Comparison of ENCODE assay signal across 8 cellular contexts in genomic region chr4:180057891-180058643, GRCh38.
DNase-seq lines count a peak whose midpoint lies in the region; ATAC-seq, FAIRE-seq and TF ChIP-seq lines count a peak whose summit lies in the region.

No MANE protein-coding gene starts in this region.

- FAIRE-seq in HTR-8/SVneo (lab: Jason Lieb, UNC), result no peak

- no peaks in the 10 kb centered on the region; the same call in 1 of the 2 replicates for H3K4me1 ChIP-seq in iPS-20b (ENCODE audit: insufficient read depth, low read length)

- DNase-seq in AG09309 (ENCODE audit: low read depth) (no peak), HTR-8/SVneo (ENCODE audit: insufficient read length, low spot score) (peak; percentile 10), astrocyte of the hippocampus (ENCODE audit: low read depth, low spot score) (peak; percentile 66), NCI-H510A (lab: John Stamatoyannopoulos, UW) (no peak)
- peak; percentile 25 for DNase-seq in stimulated activated CD8-positive, alpha-beta memory T cell treated with anti-CD3 and anti-CD28 coated beads, Interleukin-4, amount 100 ng/mL, for 48 hours
- DNase-seq in activated effector memory CD4-positive, alpha-beta T cell treated with Interleukin-2 at 50 U/mL for 16 hours, result no peak

- H3K27me3 ChIP-seq in iPS-20b (ENCODE audit: insufficient read depth, low read length), result peaks cover 51% of the 10 kb centered on the region

- TF ChIP-seq CTCF in AG09309 (IDR thresholded peaks at IDR 0.05; ENCODE audit: control insufficient read depth, insufficient read depth, low read depth, low read length, missing control alignments), result no peak

- H3K4me3 ChIP-seq in AG09309 (ENCODE audit: control insufficient read depth, low read depth, low read length), result peak overlapping the region; percentile 39
- H3K4me3 ChIP-seq in iPS-20b (ENCODE audit: low read length), result peak overlapping the region; percentile 78

- H3K9me3 ChIP-seq in iPS-20b (ENCODE audit: insufficient read depth, low read depth, low read length), result no peaks in the 10 kb centered on the region

- ATAC-seq in GM19328 (IDR thresholded peaks at IDR 0.05; ENCODE audit: unreplicated experiment), result peak; percentile 41

- H3K36me3 ChIP-seq in iPS-20b (ENCODE audit: insufficient read depth, low read depth, low read length), result no peaks in the 10 kb centered on the region

- H3K27ac ChIP-seq in iPS-20b (ENCODE audit: low read length), result no peak overlapping the region

- H3K9ac ChIP-seq in iPS-20b (ENCODE audit: low read depth, low read length), result peak overlapping the region; percentile 54; the same call in 1 of the 2 replicates

Comparison
In these comparisons a context has a peak if more than half of its experiments do, and no peak if none do; other contexts are left out.
1. DNase-seq: peak in HTR-8/SVneo (single experiment), astrocyte of the hippocampus (single experiment) and stimulated activated CD8-positive, alpha-beta memory T cell treated with anti-CD3 and anti-CD28 coated beads, Interleukin-4, amount 100 ng/mL, for 48 hours (single experiment); none in AG09309 (single experiment), activated effector memory CD4-positive, alpha-beta T cell treated with Interleukin-2 at 50 U/mL for 16 hours (single experiment) and NCI-H510A (single experiment).